Comparison of ENCODE assay signal across 2 cellular contexts in genomic region chr9:126853667-126854066, GRCh38.
TF ChIP-seq lines count a peak whose summit lies in the region.

No MANE protein-coding gene starts in this region.

TF ChIP-seq in IMR-90, 13 proteins besides CTCF, POLR2A, EP300 and RAD21:
- no peak for TF ChIP-seq FOS (IDR thresholded peaks at IDR 0.05; ENCODE audit: low read depth, low read length)
- no peak for TF ChIP-seq RFX5 (IDR thresholded peaks at IDR 0.05; ENCODE audit: low read depth, low read length)
- no peak for TF ChIP-seq MAZ (IDR thresholded peaks at IDR 0.05; ENCODE audit: borderline replicate concordance, low read depth, low read length)
- no peak for TF ChIP-seq MAFK (IDR thresholded peaks at IDR 0.05; ENCODE audit: low read depth, low read length)
- TF ChIP-seq CEBPB (IDR thresholded peaks at IDR 0.05; ENCODE audit: low read depth, low read length) = no peak
- no peak for TF ChIP-seq BHLHE40 (IDR thresholded peaks at IDR 0.05; ENCODE audit: low read depth, low read length)
- TF ChIP-seq NFE2L2 (IDR thresholded peaks at IDR 0.05; ENCODE audit: low read depth, low read length) = no peak
- no peak for TF ChIP-seq SMC3 (IDR thresholded peaks at IDR 0.05; ENCODE audit: low read depth, low read length)
- no peak for TF ChIP-seq ELK1 (IDR thresholded peaks at IDR 0.05; ENCODE audit: borderline replicate concordance, low read depth, low read length)
- TF ChIP-seq CHD1 (IDR thresholded peaks at IDR 0.05; ENCODE audit: low read depth, low read length) = no peak
- TF ChIP-seq MXI1 (IDR thresholded peaks at IDR 0.05; ENCODE audit: borderline replicate concordance, low read depth, low read length) = no peak
- TF ChIP-seq, protein P1, sequence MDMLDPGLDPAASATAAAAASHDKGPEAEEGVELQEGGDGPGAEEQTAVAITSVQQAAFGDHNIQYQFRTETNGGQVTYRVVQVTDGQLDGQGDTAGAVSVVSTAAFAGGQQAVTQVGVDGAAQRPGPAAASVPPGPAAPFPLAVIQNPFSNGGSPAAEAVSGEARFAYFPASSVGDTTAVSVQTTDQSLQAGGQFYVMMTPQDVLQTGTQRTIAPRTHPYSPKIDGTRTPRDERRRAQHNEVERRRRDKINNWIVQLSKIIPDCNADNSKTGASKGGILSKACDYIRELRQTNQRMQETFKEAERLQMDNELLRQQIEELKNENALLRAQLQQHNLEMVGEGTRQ (IDR thresholded peaks at IDR 0.05; ENCODE audit: low read depth, low read length) = no peak
- TF ChIP-seq RCOR1 (IDR thresholded peaks at IDR 0.05; ENCODE audit: insufficient replicate concordance, low read length) = no peak
TF ChIP-seq in IMR-90: peak in this region for 0.

TF ChIP-seq in HepG2, 621 proteins besides CTCF, POLR2A, EP300 and RAD21:
- no peak for TF ChIP-seq ZBTB7B (CRISPR knock-in tag; IDR thresholded peaks at IDR 0.05)
- TF ChIP-seq HOXA5 (CRISPR knock-in tag; IDR thresholded peaks at IDR 0.05) = no peak
- TF ChIP-seq EHMT2 (IDR thresholded peaks at IDR 0.05; ENCODE audit: borderline replicate concordance, low read depth, low read length) = no peak
- TF ChIP-seq RAD51 (IDR thresholded peaks at IDR 0.05; ENCODE audit: borderline replicate concordance) = no peak
- TF ChIP-seq SMC3 (IDR thresholded peaks at IDR 0.05; ENCODE audit: low read length) = no peak
- no peak for TF ChIP-seq ZNF7 (CRISPR knock-in tag; IDR thresholded peaks at IDR 0.05)
